In the genomic region with DNA sequence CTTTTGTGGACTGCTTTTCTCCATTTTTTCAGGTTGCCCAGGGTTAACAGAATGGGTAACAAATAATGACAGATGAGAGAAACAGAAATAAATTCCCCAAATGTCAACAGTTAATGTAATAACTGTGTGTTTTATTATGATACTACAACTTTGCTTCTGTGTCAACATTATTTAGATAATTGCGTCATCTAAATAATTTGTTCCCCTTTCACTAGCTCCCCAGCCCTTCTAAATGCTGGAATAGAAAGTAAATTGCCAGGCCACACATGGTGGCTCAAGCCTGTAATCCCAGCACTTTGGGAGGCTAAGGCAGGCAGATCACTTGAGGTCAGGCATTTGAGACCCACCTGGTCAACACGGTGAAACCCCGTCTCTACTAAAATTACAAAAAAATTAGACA, we compare ENCODE assay signal across 15 cellular contexts.
"Had no signal": no experiment of that assay in that cellular context is flagged by ENCODE, and none has a peak within 500 bp of the region (broad histone marks: within the 10 kb centered on the region; RNA-seq: fewer than 3 reads in every experiment).

No MANE protein-coding gene starts in this region.

- H3K27ac Mint-ChIP-seq: activated CD4-positive, alpha-beta memory T cell treated with anti-CD3 and anti-CD28 coated beads for 36 hours; T-helper 1 cell treated with Interleukin-12 subunit alpha and Interleukin-12 subunit beta and Interleukin-4 antibody, amounts not matched to agents 30 μg/mL and 1 μg/mL, for 36 hours had no signal

- H3K27ac ChIP-seq: adrenal gland, coronary artery, heart left ventricle, neutrophil, skin epidermis, tibial artery had no signal

- H3K4me3 Mint-ChIP-seq: activated CD4-positive, alpha-beta memory T cell treated with anti-CD3 and anti-CD28 coated beads for 36 hours; naive thymus-derived CD8-positive, alpha-beta T cell; T-helper 1 cell treated with Interleukin-12 subunit alpha and Interleukin-12 subunit beta and Interleukin-4 antibody, amounts not matched to agents 30 μg/mL and 1 μg/mL, for 36 hours had no signal

- ATAC-seq: heart left ventricle; left colon; naive thymus-derived CD8-positive, alpha-beta T cell had no signal

- H3K9me3 Mint-ChIP-seq: activated CD4-positive, alpha-beta memory T cell treated with anti-CD3 and anti-CD28 coated beads for 36 hours; naive thymus-derived CD8-positive, alpha-beta T cell; T-helper 1 cell treated with Interleukin-12 subunit alpha and Interleukin-12 subunit beta and Interleukin-4 antibody, amounts not matched to agents 30 μg/mL and 1 μg/mL, for 36 hours had no signal

- H3K27me3 ChIP-seq: adrenal gland, heart left ventricle, neutrophil, tibial artery had no signal

- H3K27me3 Mint-ChIP-seq: activated CD4-positive, alpha-beta memory T cell treated with anti-CD3 and anti-CD28 coated beads for 36 hours; naive thymus-derived CD8-positive, alpha-beta T cell had no signal

- DNase-seq: activated CD4-positive, alpha-beta memory T cell treated with anti-CD3 and anti-CD28 coated beads for 36 hours; activated CD4-positive, CD25-positive, alpha-beta regulatory T cell treated with anti-CD3 and anti-CD28 coated beads, Interleukin-2, amount 50 U/mL, for 72 hours; activated naive CD4-positive, alpha-beta T cell treated with Interleukin-2 at 50 U/mL for 16 hours; adrenal gland; effector CD4-positive, alpha-beta T cell; heart left ventricle; left colon; mammary epithelial cell; naive thymus-derived CD8-positive, alpha-beta T cell; posterior cingulate gyrus; tibial artery had no signal

- H3K9me3 ChIP-seq: adrenal gland, heart left ventricle, neutrophil, tibial artery had no signal

- H3K4me3 ChIP-seq: adrenal gland, coronary artery, heart left ventricle, skin epidermis, tibial artery had no signal

- H3K4me1 ChIP-seq: adrenal gland, heart left ventricle, tibial artery had no signal
